Comparison of ENCODE assay signal across 8 cellular contexts in genomic region chr6:153003294-153003645, GRCh38. TPM values are rescaled to one million over a fixed set of nuclear protein-coding genes. Genes with fewer than 3 reads are reported as not detected.
DNase-seq lines count a peak whose midpoint lies in the region; ATAC-seq, FAIRE-seq and TF ChIP-seq lines count a peak whose summit lies in the region.

No MANE protein-coding gene starts in this region.

- peaks cover 32% of the 10 kb centered on the region for H3K4me1 ChIP-seq in RWPE2 (ENCODE audit: insufficient read depth, poor library complexity, severe bottlenecking)

- FAIRE-seq in GM19239 (lab: Jason Lieb, UNC) = no peak

- H3K36me3 ChIP-seq in RWPE2 (ENCODE audit: low read depth) = peaks cover 23% of the 10 kb centered on the region

- H3K9me3 Mint-ChIP-seq in neural crest cell = no peaks in the 10 kb centered on the region

- H3K4me1 Mint-ChIP-seq in neural crest cell = peaks cover 35% of the 10 kb centered on the region

- ATAC-seq in HG02759 (IDR thresholded peaks at IDR 0.05; ENCODE audit: unreplicated experiment) (peak; percentile 1), RWPE2 (ENCODE audit: low read depth) (peak; percentile 29; the same call in 2 of the 3 replicates)

- H3K4me3 ChIP-seq in RWPE2 (ENCODE audit: severe bottlenecking) = peak overlapping the region; percentile 97

- H3K27me3 Mint-ChIP-seq in neural crest cell (ENCODE audit: low read depth) = no peaks in the 10 kb centered on the region

- H3K27me3 ChIP-seq in RWPE2 (ENCODE audit: insufficient read depth, poor library complexity, severe bottlenecking) = no peaks in the 10 kb centered on the region

- DNase-seq in NCI-H1092 treated with DMSO at 0.1 percent for 48 hours (lab: John Stamatoyannopoulos, UW) (peak; percentile 56), NCI-H1092 (lab: John Stamatoyannopoulos, UW) (no peak), RWPE2 (ENCODE audit: low spot score) (no peak), epithelial cell of prostate (ENCODE audit: low read depth, low spot score) (no peak), neural crest cell (ENCODE audit: low read depth, low spot score) (no peak), T-helper 9 cell (no peak), GM19239 (ENCODE audit: insufficient read length, low spot score) (no peak)

- H3K27ac Mint-ChIP-seq in neural crest cell (ENCODE audit: unreplicated experiment) = peak overlapping the region; percentile 98

- no peak for TF ChIP-seq CTCF in RWPE2 (IDR thresholded peaks at IDR 0.05; ENCODE audit: poor library complexity, severe bottlenecking)
- TF ChIP-seq CTCF in neural crest cell (conservative IDR thresholded peaks at IDR 0.05) = no peak

- no peaks in the 10 kb centered on the region for H3K9me3 ChIP-seq in RWPE2 (ENCODE audit: severe bottlenecking)

- H3K4me3 Mint-ChIP-seq in neural crest cell = peak overlapping the region; percentile 96

- H3K36me3 Mint-ChIP-seq in neural crest cell (ENCODE audit: low read depth) = peaks cover 5% of the 10 kb centered on the region

- H3K27ac ChIP-seq in RWPE2 (ENCODE audit: poor library complexity, severe bottlenecking) (peak overlapping the region; percentile 66), epithelial cell of prostate (peak overlapping the region; percentile 71)

RNA-seq across cellular contexts. Expression of gene MTRF1L, which starts 0.8 kb away (rescaled TPM):
- 22.5 and 23.2 TPM in 2 replicates for total RNA-seq in neural crest cell

RNA-seq across cellular contexts. Expression of gene FBXO5, which starts 20.4 kb away (rescaled TPM):
- 56.3 TPM in 2 replicates for total RNA-seq in neural crest cell
